8 cellular contexts compared by ENCODE assay signal in the genomic region with DNA sequence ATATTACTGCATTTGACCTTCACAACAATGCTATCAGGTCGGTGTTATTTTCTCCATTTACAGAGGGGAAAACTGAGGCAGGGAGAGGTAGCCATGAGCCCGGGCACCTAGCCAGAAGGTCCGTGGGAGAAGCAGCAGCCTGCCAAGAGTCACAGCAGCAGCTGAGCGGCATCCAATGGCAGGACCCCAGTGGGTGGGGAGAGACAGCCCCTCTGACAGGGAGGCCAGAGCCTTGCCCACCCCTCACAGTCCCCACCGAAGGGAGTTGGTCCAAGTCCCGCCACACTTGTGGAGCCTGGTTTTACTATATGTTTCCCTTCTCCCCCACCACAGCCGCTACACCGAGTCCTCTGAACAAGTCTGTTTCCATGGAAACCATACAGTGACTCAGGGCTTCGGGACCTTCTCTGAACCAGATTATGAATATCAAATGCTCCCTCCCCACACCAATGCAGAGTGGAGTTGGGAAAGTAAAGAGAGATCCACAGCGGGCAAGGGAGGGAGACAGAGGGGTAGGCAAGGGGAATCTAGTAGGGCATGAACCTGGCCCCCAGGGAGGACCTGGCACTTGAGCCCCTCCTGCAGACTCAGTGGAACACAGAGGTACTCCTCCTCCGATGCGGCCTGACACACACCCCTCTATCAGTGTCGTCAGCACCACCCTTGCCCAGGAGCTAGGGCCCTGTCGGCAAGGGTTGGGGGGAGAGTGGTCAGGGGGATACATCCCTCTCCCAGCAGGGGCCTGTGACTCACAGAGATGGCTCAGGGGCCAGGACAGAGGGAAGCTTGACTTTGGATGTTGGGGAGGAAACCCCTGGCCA. TPM values are rescaled to one million over a fixed set of nuclear protein-coding genes. Genes with fewer than 3 reads are reported as not detected.
A peak's percentile ranks its signal among the peaks of the same experiment; 100 is the strongest.
DNase-seq lines count a peak whose midpoint lies in the region; ATAC-seq and TF ChIP-seq lines count a peak whose summit lies in the region.

No MANE protein-coding gene starts in this region.

- no peaks in the 10 kb centered on the region for H3K36me3 Mint-ChIP-seq in WTC11

- H3K9me3 ChIP-seq in ES-I3 (ENCODE audit: control insufficient read depth, insufficient read depth, low read length) (no peaks in the 10 kb centered on the region), testis (no peaks in the 10 kb centered on the region), WERI-Rb-1 (ENCODE audit: severe bottlenecking) (no peaks in the 10 kb centered on the region)

- peak overlapping the region; percentile 48 for H3K4me3 Mint-ChIP-seq in WTC11

- peaks cover 50% of the 10 kb centered on the region for H3K27me3 Mint-ChIP-seq in WTC11 (ENCODE audit: low read depth)

- no peak for ATAC-seq in WTC11
- no peak for ATAC-seq in HG02678 (IDR thresholded peaks at IDR 0.05; ENCODE audit: unreplicated experiment)
- no peak for ATAC-seq in GM19467 (IDR thresholded peaks at IDR 0.05; ENCODE audit: unreplicated experiment)

- H3K9ac ChIP-seq in ES-I3 (ENCODE audit: low read depth, low read length): peak overlapping the region; percentile 8; the same call in 1 of the 2 replicates

- TF ChIP-seq POLR2A in testis (IDR thresholded peaks at IDR 0.05): no peak

- POLR2A ChIA-PET in WTC11 (lab: Charles Lee): no interaction called here

- no peak overlapping the region for H3K4me3 ChIP-seq in testis
- no peak overlapping the region for H3K4me3 ChIP-seq in WERI-Rb-1 (ENCODE audit: low read depth, low read length)

- no peak overlapping the region for H3K27ac Mint-ChIP-seq in WTC11

- H3K9me3 Mint-ChIP-seq in WTC11: no peaks in the 10 kb centered on the region

- H3K4me1 Mint-ChIP-seq in WTC11: peaks cover 41% of the 10 kb centered on the region

- H3K36me3 ChIP-seq in ES-I3 (ENCODE audit: insufficient read depth, low read length) (no peaks in the 10 kb centered on the region), testis (ENCODE audit: low read depth, missing control alignments) (no peaks in the 10 kb centered on the region), WERI-Rb-1 (no peaks in the 10 kb centered on the region; the same call in 1 of the 2 replicates)

- H3K27ac ChIP-seq in testis (no peak overlapping the region), WERI-Rb-1 (no peak overlapping the region)

- WGBS in testis, 2 donors: 54 to 61% methylated on average over 12 to 14 of the region's 14 CpGs

- DNase-seq in A172 (ENCODE audit: low spot score) (peak; percentile 76), WTC11 (ENCODE audit: low spot score) (no peak), iris pigment epithelial cell (ENCODE audit: low read depth) (peak; percentile 94), testis (no peak), WERI-Rb-1 (no peak)

- H3K4me1 ChIP-seq in ES-I3 (ENCODE audit: insufficient read depth, low read length): peaks cover 51% of the 10 kb centered on the region
- peaks cover 9% of the 10 kb centered on the region for H3K4me1 ChIP-seq in testis

- intact Hi-C loops in testis (cut with DNase I; ENCODE audit: low total_unique reads): loop anchor here (10.0 kb wide), 1 partner anchor 102 kb away; no protein-coding TSS in a partner anchor

- CTCF ChIA-PET in WTC11 (lab: Charles Lee): interaction anchor here (2.7 to 13.5 kb wide), 3 partner anchors 9 to 292 kb away, joined by 26 to 184 read pairs (median 28); no protein-coding TSS in a partner anchor

- TF ChIP-seq CTCF in WTC11 (IDR thresholded peaks at IDR 0.05) (no peak), testis (IDR thresholded peaks at IDR 0.05) (no peak), WERI-Rb-1 (IDR thresholded peaks at IDR 0.05; ENCODE audit: low read depth, low read length) (no peak)

- H3K27me3 ChIP-seq in testis (no peaks in the 10 kb centered on the region), WERI-Rb-1 (ENCODE audit: insufficient read depth, low read depth, severe bottlenecking) (no peaks in the 10 kb centered on the region)

TF ChIP-seq in WTC11, 78 proteins besides CTCF, POLR2A, EP300 and RAD21:
- no peak for TF ChIP-seq ZNF219 (CRISPR knock-in tag; IDR thresholded peaks at IDR 0.05; ENCODE audit: borderline replicate concordance)
- TF ChIP-seq MYBL2 (CRISPR knock-in tag; IDR thresholded peaks at IDR 0.05): no peak
- no peak for TF ChIP-seq IRF1 (CRISPR knock-in tag; IDR thresholded peaks at IDR 0.05)
- no peak for TF ChIP-seq ZNF671 (CRISPR knock-in tag; IDR thresholded peaks at IDR 0.05)
- TF ChIP-seq, protein P1, sequence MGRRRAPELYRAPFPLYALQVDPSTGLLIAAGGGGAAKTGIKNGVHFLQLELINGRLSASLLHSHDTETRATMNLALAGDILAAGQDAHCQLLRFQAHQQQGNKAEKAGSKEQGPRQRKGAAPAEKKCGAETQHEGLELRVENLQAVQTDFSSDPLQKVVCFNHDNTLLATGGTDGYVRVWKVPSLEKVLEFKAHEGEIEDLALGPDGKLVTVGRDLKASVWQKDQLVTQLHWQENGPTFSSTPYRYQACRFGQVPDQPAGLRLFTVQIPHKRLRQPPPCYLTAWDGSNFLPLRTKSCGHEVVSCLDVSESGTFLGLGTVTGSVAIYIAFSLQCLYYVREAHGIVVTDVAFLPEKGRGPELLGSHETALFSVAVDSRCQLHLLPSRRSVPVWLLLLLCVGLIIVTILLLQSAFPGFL (CRISPR knock-in tag; IDR thresholded peaks at IDR 0.05; ENCODE audit: borderline replicate concordance): no peak
- no peak for TF ChIP-seq ZSCAN18 (CRISPR knock-in tag; IDR thresholded peaks at IDR 0.05)

RNA-seq across cellular contexts. Expression of gene CHST1, which starts 2.5 kb away (rescaled TPM):
- 0.14 and 1.6 TPM in 2 replicates for total RNA-seq in A172 (2014; rRNA removed; shearing (Covaris generic))
- total RNA-seq in WTC11 (2021): 2.4 to 2.6 TPM (median 2.4 TPM) in 3 replicates
- 10 to 100 TPM in 1 of 2 donors, 1 to 10 TPM in 1; 6.2 to 10.6 TPM for total RNA-seq in testis
- polyA plus RNA-seq in testis (ENCODE audit: insufficient read depth, low read depth, low replicate concordance): 17.1 TPM

Comparison
In these comparisons a context has a peak if more than half of its experiments do, and no peak if none do; other contexts are left out.
1. DNase-seq: peak in A172 (single experiment) and iris pigment epithelial cell (single experiment); none in WTC11 (single experiment), testis (single experiment) and WERI-Rb-1 (single experiment).